18 cellular contexts compared by ENCODE assay signal in the genomic region with DNA sequence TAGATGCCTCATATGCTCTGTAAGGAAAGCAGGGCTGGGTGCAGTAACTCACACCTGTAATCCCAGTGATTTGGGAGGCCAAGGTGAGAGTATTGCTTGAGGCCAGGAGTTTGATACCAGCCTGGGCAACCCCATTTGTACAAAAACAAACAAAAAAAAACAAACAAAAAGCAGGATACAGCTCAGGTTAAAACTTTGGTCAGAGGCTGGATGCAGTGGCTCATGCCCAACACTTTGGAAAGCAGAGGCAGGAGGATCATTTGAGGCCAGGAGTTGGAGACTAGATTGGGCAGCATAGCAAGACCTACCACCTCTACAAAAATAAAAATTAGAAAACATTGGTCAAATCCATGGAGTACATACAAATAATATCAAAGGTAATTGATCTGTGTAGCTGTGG.
"Had no signal": no experiment of that assay in that cellular context is flagged by ENCODE, and none has a peak within 500 bp of the region (broad histone marks: within the 10 kb centered on the region; RNA-seq: fewer than 3 reads in every experiment).

No MANE protein-coding gene starts in this region.

- H3K4me3 Mint-ChIP-seq: dendritic cell treated with granulocyte-macrophage colony-stimulating factor and Interleukin-4, amounts not matched to agents 40 ng/mL and 50 ng/mL, for 4 days; memory B cell; neural crest cell; type B pancreatic cell had no signal

- H3K27me3 ChIP-seq: esophagus squamous epithelium, gastroesophageal sphincter, left lung, right atrium auricular region had no signal

- H3K27me3 Mint-ChIP-seq: dendritic cell treated with granulocyte-macrophage colony-stimulating factor and Interleukin-4, amounts not matched to agents 40 ng/mL and 50 ng/mL, for 4 days; memory B cell; naive B cell; type B pancreatic cell had no signal

- DNase-seq: esophagus squamous epithelium; foreskin fibroblast; glutamatergic neuron; islet precursor cell; left lung; lower lobe of right lung; midbrain; naive B cell; posterior cingulate gyrus; small intestine; stimulated activated CD4-positive, alpha-beta T cell treated with anti-CD3 and anti-CD28 coated beads, Interleukin-12 subunit alpha, Interleukin-12 subunit beta, amount 100 ng/mL, for 4 hours; stimulated activated naive CD4-positive, alpha-beta T cell treated with Interleukin-2 at 50 U/mL for 16 hours had no signal

- ATAC-seq: gastroesophageal sphincter, left lung, lower lobe of right lung had no signal

- H3K9me3 Mint-ChIP-seq: dendritic cell treated with granulocyte-macrophage colony-stimulating factor and Interleukin-4, amounts not matched to agents 40 ng/mL and 50 ng/mL, for 4 days; memory B cell; naive B cell; neural crest cell; type B pancreatic cell had no signal

- H3K27ac ChIP-seq: esophagus squamous epithelium, gastroesophageal sphincter, left lung, lower lobe of right lung, right atrium auricular region had no signal

- H3K9me3 ChIP-seq: esophagus squamous epithelium, gastroesophageal sphincter, left lung, lower lobe of right lung, right atrium auricular region had no signal

- H3K36me3 ChIP-seq: gastroesophageal sphincter, left lung, lower lobe of right lung, right atrium auricular region had no signal

- H3K4me3 ChIP-seq: esophagus squamous epithelium, gastroesophageal sphincter, left lung, lower lobe of right lung, right atrium auricular region had no signal

- H3K27ac Mint-ChIP-seq: dendritic cell treated with granulocyte-macrophage colony-stimulating factor and Interleukin-4, amounts not matched to agents 40 ng/mL and 50 ng/mL, for 4 days; memory B cell; type B pancreatic cell had no signal
